Comparison of ENCODE assay signal across 8 cellular contexts in genomic region chr13:75636339-75637095, GRCh38. TPM values are rescaled to one million over a fixed set of nuclear protein-coding genes. Genes with fewer than 3 reads are reported as not detected.
DNase-seq lines count a peak whose midpoint lies in the region; ATAC-seq lines count a peak whose summit lies in the region.

No MANE protein-coding gene starts in this region.

- H3K27ac Mint-ChIP-seq in T-helper 17 cell, result no peak overlapping the region

- no peaks in the 10 kb centered on the region for H3K9me3 ChIP-seq in T-helper 17 cell (ENCODE audit: control insufficient read depth, low read length, poor library complexity, severe bottlenecking)

- ATAC-seq in GM21381 (IDR thresholded peaks at IDR 0.05; ENCODE audit: unreplicated experiment), result peak; percentile 48
- ATAC-seq in T-helper 17 cell, result peak; percentile 70

- DNase-seq in D341Med (ENCODE audit: low spot score) (peak; percentile 48), HPDE6-E6E7 (ENCODE audit: extremely low spot score) (peak; percentile 15), T-helper 17 cell (peak; percentile 12 to 33 (median 18)), astrocyte of the hippocampus (ENCODE audit: low read depth, low spot score) (peak; percentile 57), iPS-NIHi11 (ENCODE audit: low spot score) (peak; percentile 61), NCI-H2196 treated with DMSO at 0.1 percent for 48 hours (lab: John Stamatoyannopoulos, UW; ENCODE audit: unreplicated experiment) (no peak)
- DNase-seq in stimulated activated CD4-positive, alpha-beta T cell treated with anti-CD3 and anti-CD28 coated beads, Interleukin-12 subunit alpha, Interleukin-12 subunit beta, amount 100 ng/mL, for 24 hours (ENCODE audit: low read depth in 2 of 2), result peak; percentile 9 to 26

- H3K27me3 Mint-ChIP-seq in T-helper 17 cell, result peaks cover 4% of the 10 kb centered on the region

- peak overlapping the region; percentile 86 for H3K4me3 Mint-ChIP-seq in T-helper 17 cell

- H3K4me1 Mint-ChIP-seq in T-helper 17 cell, result peaks cover 13% of the 10 kb centered on the region

- no peaks in the 10 kb centered on the region for H3K36me3 Mint-ChIP-seq in T-helper 17 cell (ENCODE audit: low read depth)

RNA-seq across cellular contexts. Expression of gene LMO7, which starts 0.4 kb away (rescaled TPM):
- 10 to 100 TPM; 10.2 to 12.3 TPM for total RNA-seq in T-helper 17 cell
